1 cellular context compared by ENCODE assay signal in the genomic region with DNA sequence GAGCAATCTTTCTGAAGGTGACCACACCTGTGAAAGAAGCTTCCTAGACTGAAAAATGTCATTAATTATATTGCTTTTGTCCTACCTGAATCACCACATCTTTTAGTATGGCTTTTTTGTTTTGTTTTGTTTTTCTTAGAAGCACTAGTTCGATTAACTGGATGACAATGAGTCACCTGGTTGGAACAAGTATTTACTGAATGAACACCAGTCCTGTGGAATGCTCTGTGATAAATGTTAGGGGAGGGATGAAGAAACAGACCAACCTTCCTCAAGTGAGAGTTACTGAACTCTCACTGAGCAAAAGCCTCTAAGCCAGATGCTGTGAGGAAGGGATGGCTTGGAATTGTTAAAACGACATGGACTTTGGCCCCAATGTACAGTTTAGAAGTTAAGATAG.
TF ChIP-seq lines count a peak whose summit lies in the region.

No MANE protein-coding gene starts in this region.

TF ChIP-seq in HEK293, 187 proteins besides CTCF, POLR2A, EP300 and RAD21 (continued from another document):
- no peak for TF ChIP-seq ZNF114 (tag by site-specific recombination; IDR thresholded peaks at IDR 0.05)
- TF ChIP-seq FEZF1 (tag by site-specific recombination; IDR thresholded peaks at IDR 0.05), result no peak
- TF ChIP-seq ZNF426 (tag by site-specific recombination; IDR thresholded peaks at IDR 0.05), result no peak
